In the genomic region with DNA sequence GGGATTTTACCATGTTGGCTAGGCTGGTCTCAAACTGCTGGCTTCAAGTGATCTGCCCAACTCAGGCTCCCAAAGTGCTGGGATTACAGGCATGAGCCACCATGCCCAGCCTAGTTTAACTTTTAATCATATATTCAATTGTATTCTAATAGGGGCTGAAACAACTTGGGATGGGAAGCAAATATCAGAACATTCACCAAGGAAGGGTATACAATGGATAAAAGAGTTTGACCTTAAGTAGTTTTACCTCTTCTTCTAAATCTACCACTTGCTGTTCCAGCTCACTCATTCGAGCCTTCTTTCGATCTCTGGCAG, we compare ENCODE assay signal across 1 cellular context.
TF ChIP-seq lines count a peak whose summit lies in the region.

No MANE protein-coding gene starts in this region.

TF ChIP-seq in H1, 55 proteins besides CTCF, POLR2A, EP300 and RAD21:
- TF ChIP-seq SP2 (IDR thresholded peaks at IDR 0.05; ENCODE audit: low read length) (no peak), SP1 (IDR thresholded peaks at IDR 0.05; ENCODE audit: low read depth, low read length) (no peak), CHD1 (IDR thresholded peaks at IDR 0.05; ENCODE audit: low read depth, low read length) (no peak), E2F6 (IDR thresholded peaks at IDR 0.05) (no peak), POLR2AphosphoS5 (IDR thresholded peaks at IDR 0.05; ENCODE audit: low read depth, low read length) (no peak), EZH2 (IDR thresholded peaks at IDR 0.05; ENCODE audit: low read depth, low read length, severe bottlenecking) (no peak), TAF7 (optimal IDR thresholded peaks at IDR 0.05; ENCODE audit: borderline replicate concordance, low read depth, low read length) (no peak), PHF8 (conservative IDR thresholded peaks at IDR 0.05; ENCODE audit: low read depth, low read length) (no peak)
TF ChIP-seq in H1: peak in this region for 0.
